In genomic region chr13:96817336-96817941, GRCh38 we compare ENCODE assay signal across 9 cellular contexts.
DNase-seq lines count a peak whose midpoint lies in the region; ATAC-seq and TF ChIP-seq lines count a peak whose summit lies in the region.
"Had no signal": no experiment of that assay in that cellular context is flagged by ENCODE, and none has a peak within 500 bp of the region (broad histone marks: within the 10 kb centered on the region; RNA-seq: fewer than 3 reads in every experiment).

No MANE protein-coding gene starts in this region.

- H3K79me1 ChIP-seq in mesendoderm (ENCODE audit: low read length): no peaks in the 10 kb centered on the region

- H3K27ac ChIP-seq in DND-41 (ENCODE audit: low read length) (no peak overlapping the region), brain microvascular endothelial cell (no peak overlapping the region), mesendoderm (ENCODE audit: low read depth, low read length) (no peak overlapping the region)
- H3K27ac ChIP-seq: SJCRH30 had no signal

- H2BK120ac ChIP-seq in mesendoderm (ENCODE audit: low read depth, low read length): no peak overlapping the region

- H3K36me3 ChIP-seq in DND-41 (ENCODE audit: insufficient read depth, low read length) (no peaks in the 10 kb centered on the region), brain microvascular endothelial cell (replicated peaks) (no peaks in the 10 kb centered on the region), mesendoderm (ENCODE audit: control insufficient read depth, insufficient read depth, low read length) (no peaks in the 10 kb centered on the region)
- H3K36me3 ChIP-seq: SJCRH30 had no signal

- H3K4me2 ChIP-seq in DND-41 (ENCODE audit: insufficient read depth, low read length) (no peak overlapping the region), mesendoderm (ENCODE audit: low read length) (no peak overlapping the region)

- no peaks in the 10 kb centered on the region for H3K4me1 ChIP-seq in DND-41 (ENCODE audit: insufficient read depth, low read length)
- no peaks in the 10 kb centered on the region for H3K4me1 ChIP-seq in mesendoderm (ENCODE audit: control insufficient read depth, low read depth, low read length)
- H3K4me1 ChIP-seq: SJCRH30 had no signal

- H4K8ac ChIP-seq in mesendoderm (ENCODE audit: low read depth, low read length): no peak overlapping the region

- no peak overlapping the region for H3K4me3 ChIP-seq in DND-41 (ENCODE audit: low read depth in 1 of 2, low read length in 2 of 2)
- H3K4me3 ChIP-seq in brain microvascular endothelial cell (ENCODE audit: low read depth, low read length): no peak overlapping the region
- no peak overlapping the region for H3K4me3 ChIP-seq in mesendoderm (ENCODE audit: low read length)
- H3K4me3 ChIP-seq: SJCRH30 had no signal

- ATAC-seq in DND-41 (ENCODE audit: insufficient read depth, low read depth) (no peak), GM18873 (IDR thresholded peaks at IDR 0.05; ENCODE audit: low FRiP score, unreplicated experiment) (no peak)

- no peak overlapping the region for H3K56ac ChIP-seq in mesendoderm (ENCODE audit: low read length)

- no peak overlapping the region for H2AFZ ChIP-seq in DND-41 (ENCODE audit: low read depth, low read length)

- TF ChIP-seq CTCF in DND-41 (IDR thresholded peaks at IDR 0.05; ENCODE audit: borderline replicate concordance, extremely low read depth, low read length, poor library complexity, severe bottlenecking) (peak; percentile 41), LNCAP (IDR thresholded peaks at IDR 0.05) (peak; percentile 48), brain microvascular endothelial cell (IDR thresholded peaks at IDR 0.05; ENCODE audit: low read depth, low read length, missing control alignments) (peak; percentile 48)

- H3K79me2 ChIP-seq in DND-41 (ENCODE audit: insufficient read depth, low read length) (no peaks in the 10 kb centered on the region), mesendoderm (ENCODE audit: control insufficient read depth, insufficient read depth, low read length) (no peaks in the 10 kb centered on the region)

- H4K5ac ChIP-seq in mesendoderm (ENCODE audit: low read length): no peak overlapping the region

- peaks cover 3% of the 10 kb centered on the region for H3K9me3 ChIP-seq in DND-41 (ENCODE audit: insufficient read depth, low read length, severe bottlenecking)
- H3K9me3 ChIP-seq: SJCRH30 had no signal

- in situ Hi-C loops in brain microvascular endothelial cell (cut with HindIII; ENCODE audit: low pct_ligation_motif_present, low sequenced_read_pairs): no loop called here

- H3K27me3 ChIP-seq in DND-41 (ENCODE audit: insufficient read depth, low read length, poor library complexity): no peaks in the 10 kb centered on the region
- H3K27me3 ChIP-seq in brain microvascular endothelial cell (replicated peaks): no peaks in the 10 kb centered on the region
- no peaks in the 10 kb centered on the region for H3K27me3 ChIP-seq in mesendoderm (ENCODE audit: insufficient read depth, low read length, poor library complexity)
- H3K27me3 ChIP-seq: SJCRH30 had no signal

- H2AK5ac ChIP-seq in mesendoderm (ENCODE audit: low read length): no peak overlapping the region

- no CpG with 5 or more reads among the region's 4 CpGs for WGBS in mesendoderm (ENCODE audit: extremely low coverage, insufficient coverage, low lambda C conversion rate)

- H2BK15ac ChIP-seq in mesendoderm (replicated peaks; ENCODE audit: low read depth): no peak overlapping the region

- H3K18ac ChIP-seq in mesendoderm (ENCODE audit: low read length): no peak overlapping the region

- DNase-seq in DND-41: no peak
- DNase-seq in brain microvascular endothelial cell: no peak
- DNase-seq in mesendoderm: peak; percentile 55
- DNase-seq in NCI-H2029 treated with DMSO at 0.1 percent for 48 hours (lab: John Stamatoyannopoulos, UW): no peak
- DNase-seq in NCI-H1048 (lab: John Stamatoyannopoulos, UW): no peak
- no peak for DNase-seq in stimulated activated CD8-positive, alpha-beta memory T cell treated with anti-CD3 and anti-CD28 coated beads, Interleukin-4, amount 100 ng/mL, for 48 hours

- no peak overlapping the region for H3K23ac ChIP-seq in mesendoderm (ENCODE audit: low read length)

- H2BK5ac ChIP-seq in mesendoderm (ENCODE audit: low read length): no peak overlapping the region

- no peaks in the 10 kb centered on the region for H4K20me1 ChIP-seq in DND-41 (ENCODE audit: insufficient read depth, low read length)

- no peak overlapping the region for H3K4ac ChIP-seq in mesendoderm (ENCODE audit: low read depth, low read length)

- H3K9ac ChIP-seq in DND-41 (ENCODE audit: low read depth, low read length) (no peak overlapping the region), mesendoderm (ENCODE audit: low read length) (no peak overlapping the region)
